ENCODE assay signal across 1 cellular context in genomic region chr19:3851254-3852176, GRCh38.
TF ChIP-seq lines count a peak whose summit lies in the region.

No MANE protein-coding gene starts in this region.

TF ChIP-seq in K562, 482 proteins besides CTCF, POLR2A, EP300 and RAD21:
- TF ChIP-seq IRF9 (tag; IDR thresholded peaks at IDR 0.05) (no peak), ZKSCAN3 (CRISPR knock-in tag; IDR thresholded peaks at IDR 0.05) (no peak), RREB1 (CRISPR knock-in tag; IDR thresholded peaks at IDR 0.05) (no peak), FOXJ3 (CRISPR knock-in tag; IDR thresholded peaks at IDR 0.05) (no peak), MAX (CRISPR knock-in tag; IDR thresholded peaks at IDR 0.05) (peak; percentile 73), ZNF707 (CRISPR knock-in tag; conservative IDR thresholded peaks at IDR 0.05) (no peak), NFIX (CRISPR knock-in tag; IDR thresholded peaks at IDR 0.05; ENCODE audit: low read depth) (peak; percentile 82), USF1 (CRISPR knock-in tag; IDR thresholded peaks at IDR 0.05) (peak; percentile 21; the same call in 1 of the 2 replicates), NFIC (IDR thresholded peaks at IDR 0.05) (peak; percentile 97), HNRNPLL (IDR thresholded peaks at IDR 0.05; ENCODE audit: low read depth, low read length, poor library complexity, severe bottlenecking) (no peak), PREB (CRISPR knock-in tag; IDR thresholded peaks at IDR 0.05) (no peak), HES1 (IDR thresholded peaks at IDR 0.05; ENCODE audit: low read depth) (no peak), THAP7 (CRISPR knock-in tag; IDR thresholded peaks at IDR 0.05) (no peak), TAF9B (IDR thresholded peaks at IDR 0.05; ENCODE audit: partially characterized antibody) (no peak), ZNF76 (CRISPR knock-in tag; IDR thresholded peaks at IDR 0.05; ENCODE audit: borderline replicate concordance) (no peak), ZBTB40 (IDR thresholded peaks at IDR 0.05) (peak; percentile 83), ZBTB40 (CRISPR knock-in tag; IDR thresholded peaks at IDR 0.05) (peak; percentile 63; the same call in 1 of the 2 replicates), EP400 (IDR thresholded peaks at IDR 0.05) (no peak), MCM3 (IDR thresholded peaks at IDR 0.05) (no peak), BHLHE40 (IDR thresholded peaks at IDR 0.05; ENCODE audit: low read length) (peak; percentile 74; the same call in 1 of the 2 replicates), TFAP4 (CRISPR knock-in tag; IDR thresholded peaks at IDR 0.05; ENCODE audit: borderline replicate concordance) (peak; percentile 29; the same call in 1 of the 2 replicates), ZNF592 (IDR thresholded peaks at IDR 0.05) (0 out of 2 replicates have a peak, but pooled peaks have one; percentile 31), HDAC6 (IDR thresholded peaks at IDR 0.05; ENCODE audit: low read depth, low read length) (no peak), NFRKB (IDR thresholded peaks at IDR 0.05; ENCODE audit: low read depth) (no peak), EZH2 (IDR thresholded peaks at IDR 0.05; ENCODE audit: borderline replicate concordance, low read depth, low read length) (no peak), ZNF282 (CRISPR knock-in tag; IDR thresholded peaks at IDR 0.05) (no peak), NR2C1 (IDR thresholded peaks at IDR 0.05) (0 out of 2 replicates have a peak, but pooled peaks have one; percentile 20), NR2C1 (tag; IDR thresholded peaks at IDR 0.05) (no peak)
